29 cellular contexts compared by ENCODE assay signal in genomic region chr5:93431255-93431654, GRCh38.
"Had no signal": no experiment of that assay in that cellular context is flagged by ENCODE, and none has a peak within 500 bp of the region (broad histone marks: within the 10 kb centered on the region; RNA-seq: fewer than 3 reads in every experiment).

No MANE protein-coding gene starts in this region.

- H3K4me1 Mint-ChIP-seq: naive thymus-derived CD8-positive, alpha-beta T cell; stimulated activated naive B cell treated with anti-CD40 and anti-IgM and Interleukin-4, amounts not matched to agents 10 μg/mL and 1 μg/mL and 100 μg/mL, for 72 hours had no signal

- H3K4me1 ChIP-seq: body of pancreas, colonic mucosa, heart right ventricle, left lung, lower lobe of right lung, thyroid gland, upper lobe of left lung had no signal

- ATAC-seq: activated CD4-positive, CD25-positive, alpha-beta regulatory T cell treated with anti-CD3 and anti-CD28 coated beads, Interleukin-2, amount 50 U/mL, for 24 hours; body of pancreas; heart right ventricle; left lung; lower lobe of right lung; naive thymus-derived CD8-positive, alpha-beta T cell; right cardiac atrium; stimulated activated naive B cell treated with anti-CD40 and anti-IgM and Interleukin-4, amounts not matched to agents 10 μg/mL and 1 μg/mL and 100 μg/mL, for 72 hours had no signal

- H3K4me3 ChIP-seq: body of pancreas, cardiac muscle cell, colonic mucosa, esophagus squamous epithelium, heart right ventricle, left lung, lower lobe of right lung, stomach, thyroid gland, upper lobe of left lung had no signal

- H3K9me3 Mint-ChIP-seq: stimulated activated naive B cell treated with anti-CD40 and anti-IgM and Interleukin-4, amounts not matched to agents 10 μg/mL and 1 μg/mL and 100 μg/mL, for 72 hours had no signal

- H3K36me3 ChIP-seq: cardiac muscle cell, colonic mucosa, esophagus squamous epithelium, heart right ventricle, left lung, lower lobe of right lung, stomach, thyroid gland, upper lobe of left lung, WERI-Rb-1 had no signal

- H3K9me3 ChIP-seq: body of pancreas, colonic mucosa, esophagus squamous epithelium, heart right ventricle, left lung, lower lobe of right lung, stomach, thyroid gland, upper lobe of left lung had no signal

- H3K27ac Mint-ChIP-seq: activated naive CD8-positive, alpha-beta T cell; naive thymus-derived CD8-positive, alpha-beta T cell; stimulated activated naive B cell treated with anti-CD40 and anti-IgM and Interleukin-4, amounts not matched to agents 10 μg/mL and 1 μg/mL and 100 μg/mL, for 72 hours had no signal

- H3K27ac ChIP-seq: body of pancreas, cardiac muscle cell, colonic mucosa, epithelial cell of prostate, esophagus squamous epithelium, heart right ventricle, left lung, lower lobe of right lung, stomach, thyroid gland, upper lobe of left lung, WERI-Rb-1 had no signal

- H3K4me3 Mint-ChIP-seq: activated naive CD8-positive, alpha-beta T cell; naive thymus-derived CD8-positive, alpha-beta T cell; stimulated activated naive B cell treated with anti-CD40 and anti-IgM and Interleukin-4, amounts not matched to agents 10 μg/mL and 1 μg/mL and 100 μg/mL, for 72 hours had no signal

- DNase-seq: activated CD4-positive, alpha-beta T cell treated with anti-CD3 and anti-CD28 coated beads for 48 hours; activated CD4-positive, alpha-beta T cell treated with anti-CD3 and anti-CD28 coated beads, Interleukin-2, amount 50 U/mL, for 48 hours; activated CD8-positive, alpha-beta memory T cell treated with anti-CD3 and anti-CD28 coated beads for 24 hours; activated effector memory CD4-positive, alpha-beta T cell treated with Interleukin-2 at 50 U/mL for 16 hours; activated naive CD4-positive, alpha-beta T cell treated with Interleukin-2 at 50 U/mL for 16 hours; anterior cingulate cortex; body of pancreas; cerebellar nuclear complex; colonic mucosa; effector CD8-positive, alpha-beta T cell; esophagus squamous epithelium; foreskin melanocyte; heart right ventricle; left lung; lower lobe of right lung; mesenchymal stem cell; naive thymus-derived CD8-positive, alpha-beta T cell; right cardiac atrium; stimulated activated CD4-positive, alpha-beta T cell treated with anti-CD3 and anti-CD28 coated beads, Interleukin-15, amount 100 ng/mL, for 24 hours; stimulated activated CD4-positive, alpha-beta T cell treated with anti-CD3 and anti-CD28 coated beads, Interleukin-2, amount 100 ng/mL, for 24 hours; stimulated activated naive B cell treated with anti-CD40 and anti-IgM and Interleukin-4, amounts not matched to agents 10 μg/mL and 1 μg/mL and 100 μg/mL, for 72 hours; stomach; thyroid gland; upper lobe of left lung; WERI-Rb-1 had no signal

- H3K36me3 Mint-ChIP-seq: activated naive CD8-positive, alpha-beta T cell; naive thymus-derived CD8-positive, alpha-beta T cell; stimulated activated naive B cell treated with anti-CD40 and anti-IgM and Interleukin-4, amounts not matched to agents 10 μg/mL and 1 μg/mL and 100 μg/mL, for 72 hours had no signal
